ENCODE assay signal across 14 cellular contexts in genomic region chr11:120908521-120909181, GRCh38.
DNase-seq lines count a peak whose midpoint lies in the region; ATAC-seq and TF ChIP-seq lines count a peak whose summit lies in the region.
"Had no signal": no experiment of that assay in that cellular context is flagged by ENCODE, and none has a peak within 500 bp of the region (broad histone marks: within the 10 kb centered on the region; RNA-seq: fewer than 3 reads in every experiment).

No MANE protein-coding gene starts in this region.

- peak; percentile 94 to 95 for DNase-seq in HL-60 (ENCODE audit: low read depth in 1 of 2, low spot score in 1 of 2)
- peak; percentile 52 for DNase-seq in OCI-M1 (lab: John Stamatoyannopoulos, UW)
- DNase-seq in iris pigment epithelial cell (ENCODE audit: low read depth) = peak; percentile 18
- DNase-seq in stimulated activated CD8-positive, alpha-beta memory T cell treated with anti-CD3 and anti-CD28 coated beads, Interleukin-15, amount 100 ng/mL, for 1 hour (ENCODE audit: low read depth) = peak; percentile 1
- no peak for DNase-seq in NCI-H2029 (lab: John Stamatoyannopoulos, UW)
- DNase-seq in HuH-7.5 (ENCODE audit: low spot score) = no peak
- DNase-seq in aorta = no peak
- DNase-seq: CD4-positive, CD25-positive, alpha-beta regulatory T cell; colonic mucosa; H7; Karpas-422; NCI-H2081 treated with DMSO at 0.1 percent for 48 hours; NCI-H774; stimulated activated naive CD4-positive, alpha-beta T cell treated with Interleukin-2 at 50 U/mL for 16 hours had no signal

- no peaks in the 10 kb centered on the region for H3K4me1 ChIP-seq in aorta (ENCODE audit: control insufficient read depth in 1 of 2, insufficient read depth in 2 of 2, low read length in 2 of 2)
- H3K4me1 ChIP-seq: colonic mucosa had no signal

- H3K4me3 ChIP-seq in HL-60 (replicated peaks; ENCODE audit: insufficient read depth, low read length) (no peak overlapping the region), aorta (ENCODE audit: low read length in 2 of 2) (no peak overlapping the region)
- H3K4me3 ChIP-seq: colonic mucosa had no signal

- 70% methylated on average over 9 of the region's 9 CpGs for WGBS in aorta, 2 donors

- no peak for ATAC-seq in aorta (ENCODE audit: low FRiP score)

- TF ChIP-seq CTCF in HL-60 (IDR thresholded peaks at IDR 0.05; ENCODE audit: insufficient read depth, low read length) = no peak

- H3K9me3 ChIP-seq in aorta (ENCODE audit: control insufficient read depth, low read length) = no peaks in the 10 kb centered on the region
- H3K9me3 ChIP-seq: colonic mucosa had no signal

- H3K27me3 ChIP-seq in HL-60 (ENCODE audit: insufficient read depth, poor library complexity, severe bottlenecking) = no peaks in the 10 kb centered on the region
- H3K27me3 ChIP-seq in aorta (ENCODE audit: control insufficient read depth in 1 of 2, insufficient read depth in 2 of 2, low read length in 1 of 2) = no peaks in the 10 kb centered on the region
- H3K27me3 ChIP-seq: colonic mucosa had no signal

- peak overlapping the region; percentile 62 for H3K27ac ChIP-seq in HL-60 (replicated peaks)
- H3K27ac ChIP-seq in aorta (ENCODE audit: low read depth in 1 of 2, low read length in 2 of 2) = no peak overlapping the region
- H3K27ac ChIP-seq: colonic mucosa had no signal

- intact Hi-C loops in aorta (cut with DNase I) = no loop called here

- no peaks in the 10 kb centered on the region for H3K36me3 ChIP-seq in aorta (ENCODE audit: control insufficient read depth in 1 of 2, insufficient read depth in 2 of 2, low read length in 1 of 2)
- H3K36me3 ChIP-seq: colonic mucosa had no signal

Comparison
In these comparisons a context has a peak if more than half of its experiments do, and no peak if none do; other contexts are left out.
1. DNase-seq: peak in HL-60 (2 of 2), OCI-M1 (single experiment), iris pigment epithelial cell (single experiment) and stimulated activated CD8-positive, alpha-beta memory T cell treated with anti-CD3 and anti-CD28 coated beads, Interleukin-15, amount 100 ng/mL, for 1 hour (single experiment); none in NCI-H2029 (single experiment), HuH-7.5 (single experiment) and aorta (0 of 2).